Comparison of ENCODE assay signal across 8 cellular contexts in the genomic region with DNA sequence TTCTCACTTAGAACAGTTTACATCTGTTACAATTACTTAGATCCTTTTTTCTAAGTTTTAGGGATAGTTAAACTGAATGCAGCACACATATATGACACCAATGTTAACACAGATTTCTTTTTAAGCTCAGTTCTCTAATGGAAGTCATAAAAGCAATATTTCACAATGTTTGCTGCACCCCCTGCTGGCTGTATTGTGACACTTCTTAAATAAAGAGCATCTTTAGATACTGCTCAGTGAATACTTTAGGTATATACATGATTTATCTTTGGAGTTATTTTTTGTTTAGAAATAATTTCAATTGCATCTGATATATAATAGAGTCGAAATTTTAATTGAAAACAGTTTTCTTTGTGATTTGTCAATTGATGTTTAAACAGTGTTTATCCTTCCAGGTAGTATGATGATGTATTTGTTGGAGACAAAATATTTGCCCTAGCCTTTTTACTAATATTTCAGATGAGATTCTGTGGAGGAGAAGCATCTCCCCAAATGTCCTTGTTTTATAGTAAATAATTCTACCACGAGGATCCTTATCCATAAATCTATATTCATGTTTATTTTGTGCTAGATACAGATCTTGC.
A peak's percentile ranks its signal among the peaks of the same experiment; 100 is the strongest.
DNase-seq lines count a peak whose midpoint lies in the region; ATAC-seq and TF ChIP-seq lines count a peak whose summit lies in the region.

No MANE protein-coding gene starts in this region.

- intact Hi-C loops in breast epithelium (cut with DNase I; ENCODE audit: low total_unique reads): loop anchor here (10.0 kb wide), 1 partner anchor 143 kb away; no protein-coding TSS in a partner anchor
- intact Hi-C loops in right lobe of liver (cut with DNase I): no loop called here

- H3K9me3 ChIP-seq in breast epithelium: no peaks in the 10 kb centered on the region
- H3K9me3 ChIP-seq in right lobe of liver: no peaks in the 10 kb centered on the region

- H3K4me3 ChIP-seq in breast epithelium: no peak overlapping the region
- no peak overlapping the region for H3K4me3 ChIP-seq in right lobe of liver

- peak; percentile 54 to 78 (median 64) for TF ChIP-seq CTCF in breast epithelium (IDR thresholded peaks at IDR 0.05)
- TF ChIP-seq CTCF in right lobe of liver (IDR thresholded peaks at IDR 0.05): peak; percentile 70 to 85 (median 80)

- DNase-seq in DMS53 treated with DMSO at 0.1 percent for 48 hours (lab: John Stamatoyannopoulos, UW; ENCODE audit: unreplicated experiment): peak; percentile 66
- DNase-seq in MV-4-11 (lab: John Stamatoyannopoulos, UW): peak; percentile 69
- DNase-seq in SKM-1 treated with dmso at 0.1 percent for 144 hours (lab: John Stamatoyannopoulos, UW; ENCODE audit: unreplicated experiment): peak; percentile 26
- no peak for DNase-seq in breast epithelium (ENCODE audit: low spot score in 2 of 2)
- DNase-seq in right lobe of liver: peak in 1 of 3 donors; percentile 52
- peak; percentile 48 for DNase-seq in stimulated activated naive CD8-positive, alpha-beta T cell treated with anti-CD3 and anti-CD28 coated beads, Interleukin-15, Interleukin-2, amounts not matched to agents 100 U/mL and 50 U/mL, for 24 hours

- no peak overlapping the region for H3K27ac ChIP-seq in breast epithelium
- H3K27ac ChIP-seq in right lobe of liver: no peak overlapping the region

- H3K36me3 ChIP-seq in breast epithelium (no peaks in the 10 kb centered on the region), right lobe of liver (no peaks in the 10 kb centered on the region)

- WGBS in right lobe of liver (ENCODE audit: insufficient coverage, low coverage, low lambda C conversion rate, missing lambda C conversion rate): 11% methylated on average over 2 of the region's 2 CpGs

- TF ChIP-seq POLR2A in breast epithelium (IDR thresholded peaks at IDR 0.05) (no peak), right lobe of liver (IDR thresholded peaks at IDR 0.05) (no peak)

- ATAC-seq in GM21360 (IDR thresholded peaks at IDR 0.05; ENCODE audit: unreplicated experiment) (peak; percentile 55), right lobe of liver (peak; percentile 59 to 72 (median 69)), HG03108 (IDR thresholded peaks at IDR 0.05; ENCODE audit: unreplicated experiment) (no peak)
- ATAC-seq in stimulated activated naive CD8-positive, alpha-beta T cell treated with anti-CD3 and anti-CD28 coated beads, Interleukin-15, Interleukin-2, amounts not matched to agents 100 U/mL and 50 U/mL, for 24 hours: no peak

- no peaks in the 10 kb centered on the region for H3K4me1 ChIP-seq in breast epithelium
- peaks cover 0 to 17% (median 7%) of the 10 kb centered on the region in 4 donors for H3K4me1 ChIP-seq in right lobe of liver

- no peaks in the 10 kb centered on the region for H3K27me3 ChIP-seq in breast epithelium
- no peaks in the 10 kb centered on the region for H3K27me3 ChIP-seq in right lobe of liver

Comparison
In these comparisons a context has a peak if more than half of its experiments do, and no peak if none do; other contexts are left out.
1. DNase-seq: peak in DMS53 treated with DMSO at 0.1 percent for 48 hours (single experiment), MV-4-11 (single experiment), SKM-1 treated with dmso at 0.1 percent for 144 hours (single experiment) and stimulated activated naive CD8-positive, alpha-beta T cell treated with anti-CD3 and anti-CD28 coated beads, Interleukin-15, Interleukin-2, amounts not matched to agents 100 U/mL and 50 U/mL, for 24 hours (single experiment); none in breast epithelium (0 of 2).
2. ATAC-seq: peak in GM21360 (single experiment) and right lobe of liver (4 of 4); none in stimulated activated naive CD8-positive, alpha-beta T cell treated with anti-CD3 and anti-CD28 coated beads, Interleukin-15, Interleukin-2, amounts not matched to agents 100 U/mL and 50 U/mL, for 24 hours (single experiment) and HG03108 (single experiment).